ENCODE assay signal across 1 cellular context in genomic region chr1:165597883-165598675, GRCh38.
TF ChIP-seq lines count a peak whose summit lies in the region.

No MANE protein-coding gene starts in this region.

TF ChIP-seq in HepG2, 621 proteins besides CTCF, POLR2A, EP300 and RAD21 (continued from another document and continues in another):
- peak; percentile 37; the same call in 1 of the 2 replicates for TF ChIP-seq GMEB1 (CRISPR knock-in tag; IDR thresholded peaks at IDR 0.05; ENCODE audit: borderline replicate concordance)
- TF ChIP-seq NCOR1 (IDR thresholded peaks at IDR 0.05; ENCODE audit: borderline replicate concordance, low read length) = no peak
- TF ChIP-seq PAF1 (CRISPR knock-in tag; IDR thresholded peaks at IDR 0.05) = no peak
- 0 out of 2 replicates have a peak, but pooled peaks have one; percentile 63 for TF ChIP-seq HBP1 (CRISPR knock-in tag; IDR thresholded peaks at IDR 0.05; ENCODE audit: low read depth)
- TF ChIP-seq ISL2 (CRISPR knock-in tag; IDR thresholded peaks at IDR 0.05) = peak; percentile 35; the same call in 1 of the 2 replicates
- peak; percentile 28; the same call in 1 of the 2 replicates for TF ChIP-seq ZBTB26 (CRISPR knock-in tag; IDR thresholded peaks at IDR 0.05; ENCODE audit: borderline replicate concordance)
- no peak for TF ChIP-seq ZNF713 (CRISPR knock-in tag; IDR thresholded peaks at IDR 0.05)
- TF ChIP-seq KAT8 (CRISPR knock-in tag; IDR thresholded peaks at IDR 0.05) = peak; percentile 61; the same call in 1 of the 2 replicates
- 0 out of 2 replicates have a peak, but pooled peaks have one; percentile 53 for TF ChIP-seq ZBTB4 (CRISPR knock-in tag; IDR thresholded peaks at IDR 0.05; ENCODE audit: borderline replicate concordance)
- TF ChIP-seq ZGPAT (CRISPR knock-in tag; IDR thresholded peaks at IDR 0.05) = peak; percentile 76
- no peak for TF ChIP-seq ZNF616 (CRISPR knock-in tag; IDR thresholded peaks at IDR 0.05; ENCODE audit: low read depth)
- TF ChIP-seq REL (CRISPR knock-in tag; conservative IDR thresholded peaks at IDR 0.05) = no peak
- peak; percentile 61 for TF ChIP-seq SRSF1 (optimal IDR thresholded peaks at IDR 0.05; ENCODE audit: low read depth, low read length)
- TF ChIP-seq ZNF205 (CRISPR knock-in tag; IDR thresholded peaks at IDR 0.05) = no peak
- TF ChIP-seq NR2F1 (CRISPR knock-in tag; IDR thresholded peaks at IDR 0.05) = no peak
- TF ChIP-seq ZNF331 (CRISPR knock-in tag; IDR thresholded peaks at IDR 0.05) = no peak
- TF ChIP-seq PHF20 (CRISPR knock-in tag; IDR thresholded peaks at IDR 0.05) = 0 out of 2 replicates have a peak, but pooled peaks have one; percentile 17
- TF ChIP-seq ZNF800 (CRISPR knock-in tag; IDR thresholded peaks at IDR 0.05) = no peak
- no peak for TF ChIP-seq CENPX (CRISPR knock-in tag; IDR thresholded peaks at IDR 0.05)
- peak; percentile 66; the same call in 1 of the 2 replicates for TF ChIP-seq SIX4 (CRISPR knock-in tag; IDR thresholded peaks at IDR 0.05)
- no peak for TF ChIP-seq ZNF75D (CRISPR knock-in tag; IDR thresholded peaks at IDR 0.05; ENCODE audit: borderline replicate concordance)
- TF ChIP-seq KMT2B (CRISPR knock-in tag; IDR thresholded peaks at IDR 0.05) = peak; percentile 52
- TF ChIP-seq ZNF740 (CRISPR knock-in tag; IDR thresholded peaks at IDR 0.05) = no peak
- TF ChIP-seq E2F1 (CRISPR knock-in tag; IDR thresholded peaks at IDR 0.05) = peak; percentile 93
- no peak for TF ChIP-seq MAFG (CRISPR knock-in tag; IDR thresholded peaks at IDR 0.05)
- peak; percentile 52; the same call in 1 of the 2 replicates for TF ChIP-seq ZNF788 (CRISPR knock-in tag; IDR thresholded peaks at IDR 0.05; ENCODE audit: borderline replicate concordance)
- peak; percentile 36 for TF ChIP-seq ZNF883 (CRISPR knock-in tag; IDR thresholded peaks at IDR 0.05; ENCODE audit: not compliant biosample characterization)
- TF ChIP-seq ZSCAN21 (CRISPR knock-in tag; IDR thresholded peaks at IDR 0.05; ENCODE audit: borderline replicate concordance) = peak; percentile 9; the same call in 1 of the 2 replicates
- TF ChIP-seq SSRP1 (CRISPR knock-in tag; IDR thresholded peaks at IDR 0.05) = no peak
- no peak for TF ChIP-seq SIX1 (CRISPR knock-in tag; IDR thresholded peaks at IDR 0.05; ENCODE audit: borderline replicate concordance)
- no peak for TF ChIP-seq ZFP36L1 (CRISPR knock-in tag; IDR thresholded peaks at IDR 0.05)
- TF ChIP-seq ZNF564 (CRISPR knock-in tag; IDR thresholded peaks at IDR 0.05) = no peak
- TF ChIP-seq DMAP1 (CRISPR knock-in tag; IDR thresholded peaks at IDR 0.05) = no peak
- peak; percentile 87 for TF ChIP-seq SP2 (CRISPR knock-in tag; IDR thresholded peaks at IDR 0.05)
- 0 out of 2 replicates have a peak, but pooled peaks have one; percentile 66 for TF ChIP-seq ZNF512B (CRISPR knock-in tag; IDR thresholded peaks at IDR 0.05; ENCODE audit: borderline replicate concordance)
- no peak for TF ChIP-seq SNRNP70 (IDR thresholded peaks at IDR 0.05; ENCODE audit: low read depth, low read length)
- peak; percentile 64; the same call in 1 of the 2 replicates for TF ChIP-seq ZNF614 (CRISPR knock-in tag; IDR thresholded peaks at IDR 0.05; ENCODE audit: borderline replicate concordance)
- no peak for TF ChIP-seq NFAT5 (CRISPR knock-in tag; IDR thresholded peaks at IDR 0.05)
